Comparison of ENCODE assay signal across 19 cellular contexts in genomic region chr9:137082925-137083290, GRCh38. TPM values are rescaled to one million over a fixed set of nuclear protein-coding genes. Genes with fewer than 3 reads are reported as not detected.
DNase-seq lines count a peak whose midpoint lies in the region; ATAC-seq, FAIRE-seq and TF ChIP-seq lines count a peak whose summit lies in the region.
"Had no signal": no experiment of that assay in that cellular context is flagged by ENCODE, and none has a peak within 500 bp of the region (broad histone marks: within the 10 kb centered on the region; RNA-seq: fewer than 3 reads in every experiment).

No MANE protein-coding gene starts in this region.

- no peak for TF ChIP-seq EP300 in GM12878 (IDR thresholded peaks at IDR 0.05; ENCODE audit: borderline replicate concordance in 1 of 2, control insufficient read depth in 1 of 2, low read depth in 2 of 2, low read length in 2 of 2)

- no TSS peak for BruUV-seq in GM12878 (replicated peaks; lab: Mats Ljungman, UMichigan)

- no peaks in the 10 kb centered on the region for H3K27me3 Mint-ChIP-seq in activated CD4-positive, alpha-beta memory T cell treated with anti-CD3 and anti-CD28 coated beads, Interleukin-2, amount 10 ng/mL, durations not matched to agents 7 days and 5 days
- H3K27me3 Mint-ChIP-seq: activated naive CD8-positive, alpha-beta T cell treated with anti-CD3 and anti-CD28 coated beads, Interleukin-2, amount 10 ng/mL, durations not matched to agents 7 days and 5 days had no signal

- H3K27me3 ChIP-seq in NT2/D1 (ENCODE audit: insufficient read depth, insufficient read length) (peaks cover 5% of the 10 kb centered on the region), GM12878 (replicated peaks in 1 of 2; ENCODE audit: control insufficient read depth in 2 of 2, insufficient read depth in 2 of 2, low read length in 1 of 2) (no peaks in the 10 kb centered on the region)
- H3K27me3 ChIP-seq: heart left ventricle had no signal

- DNase-seq in NT2/D1 (ENCODE audit: low read depth, low spot score) (no peak), GM12878 (ENCODE audit: low read depth, low spot score) (no peak), myocyte (ENCODE audit: low read depth) (peak; percentile 20), globus pallidus (ENCODE audit: low spot score) (no peak), kidney (no peak), SIG-M5 (lab: John Stamatoyannopoulos, UW) (no peak)
- DNase-seq in activated CD4-positive, alpha-beta memory T cell treated with anti-CD3 and anti-CD28 coated beads, Interleukin-2, amount 10 ng/mL, durations not matched to agents 7 days and 5 days: no peak
- DNase-seq: activated CD4-positive, alpha-beta T cell treated with anti-CD3 and anti-CD28 coated beads, Interleukin-2, amount 50 U/mL, for 1 hour; activated naive CD8-positive, alpha-beta T cell treated with anti-CD3 and anti-CD28 coated beads, Interleukin-2, amount 10 ng/mL, durations not matched to agents 7 days and 5 days; Caco-2; Kasumi-1; NCI-H187; stimulated activated CD4-positive, alpha-beta T cell treated with anti-CD3 and anti-CD28 coated beads, Interleukin-12 subunit alpha, Interleukin-12 subunit beta, amount 100 ng/mL, for 4 hours had no signal

- H3K9ac ChIP-seq in NT2/D1 (ENCODE audit: insufficient read length, low read depth): peak overlapping the region; percentile 57
- no peak overlapping the region for H3K9ac ChIP-seq in GM12878 (ENCODE audit: control insufficient read depth, insufficient read depth, low read length)
- H3K9ac ChIP-seq in kidney (ENCODE audit: low read length in 2 of 2): no peak overlapping the region

- H3K36me3 ChIP-seq in NT2/D1 (ENCODE audit: insufficient read depth, insufficient read length, low read length): peaks cover 36% of the 10 kb centered on the region
- H3K36me3 ChIP-seq in GM12878 (ENCODE audit: control insufficient read depth in 2 of 2, insufficient read depth in 2 of 2, low read length in 1 of 2): peaks cover 0 to 5% of the 10 kb centered on the region in 2 experiments; a peak in 3 of 4 replicates
- peaks cover 6 to 14% of the 10 kb centered on the region in 2 donors for H3K36me3 ChIP-seq in kidney (ENCODE audit: control insufficient read depth in 1 of 2, insufficient read depth in 2 of 2, low read length in 2 of 2)

- CTCF ChIA-PET in GM12878 (lab: Yijun Ruan, JAX): interaction anchor here (1.2 to 5.0 kb wide), 4 partner anchors 13 to 154 kb away, joined by 3 to 80 read pairs (median 8); partner anchors contain the start of gene SAPCD2
- CTCF ChIA-PET in activated CD4-positive, alpha-beta memory T cell treated with anti-CD3 and anti-CD28 coated beads, Interleukin-2, amount 10 ng/mL, durations not matched to agents 7 days and 5 days (lab: Charles Lee): interaction anchor here (1.0 to 1.2 kb wide), 2 partner anchors 13 to 15 kb away, joined by 3 to 4 read pairs; no protein-coding TSS in a partner anchor

- TF ChIP-seq CTCF in 22Rv1 (IDR thresholded peaks at IDR 0.05) (no peak), GM12878 (IDR thresholded peaks at IDR 0.05 in 2 of 3, conservative IDR thresholded peaks at IDR 0.05 in 1 of 3; ENCODE audit: control insufficient read depth in 2 of 3, extremely low read depth in 1 of 3, insufficient read depth in 1 of 3, low read depth in 3 of 3, low read length in 3 of 3) (no peak), kidney (IDR thresholded peaks at IDR 0.05; ENCODE audit: borderline replicate concordance, extremely low read depth, insufficient read depth) (no peak)

- RAD21 ChIA-PET in GM12878 (lab: Charles Lee; ENCODE audit: unreplicated experiment): interaction anchor here (0.7 to 2.1 kb wide), 4 partner anchors 11 to 15 kb away, joined by 3 to 8 read pairs (median 6); partner anchors contain the start of gene SAPCD2

- no peak overlapping the region for H3K4me2 ChIP-seq in GM12878 (ENCODE audit: control insufficient read depth, insufficient read depth)

- no peak for TF ChIP-seq RAD21 in GM12878 (IDR thresholded peaks at IDR 0.05; ENCODE audit: insufficient read depth, low read depth, low read length)

- SMC1A ChIA-PET in GM12878 (lab: Charles Lee; ENCODE audit: uncharacterized antibody, unreplicated experiment): interaction anchor here (1.7 to 1.9 kb wide), 2 partner anchors 13 kb away, joined by 8 read pairs; partner anchors contain the start of gene SAPCD2

- no peak for ATAC-seq in GM12878
- ATAC-seq: heart left ventricle had no signal

- H3K4me1 ChIP-seq in NT2/D1 (ENCODE audit: insufficient read depth, insufficient read length) (peaks cover 23% of the 10 kb centered on the region), GM12878 (ENCODE audit: control insufficient read depth, insufficient read depth, low read length) (peaks cover 33% of the 10 kb centered on the region), kidney (ENCODE audit: control insufficient read depth in 1 of 2, insufficient read depth in 1 of 2, low read depth in 1 of 2, low read length in 2 of 2) (peaks cover 0 to 15% of the 10 kb centered on the region in 2 donors)

- WGBS in GM12878 (ENCODE audit: insufficient coverage, insufficient replicate concordance, low lambda C conversion rate, missing lambda C conversion rate): 39% methylated on average over 8 of the region's 8 CpGs

- in situ Hi-C loops in GM12878 (cut with MboI): no loop called here

- H4K20me1 ChIP-seq in GM12878 (ENCODE audit: control insufficient read depth, insufficient read depth): no peaks in the 10 kb centered on the region; the same call in 1 of the 2 replicates

- H3K27ac ChIP-seq in 22Rv1 (peak overlapping the region; percentile 99), GM12878 (ENCODE audit: control insufficient read depth, insufficient read depth) (peak overlapping the region; percentile 54; the same call in 1 of the 2 replicates), kidney (ENCODE audit: low read depth in 2 of 2, low read length in 2 of 2) (no peak overlapping the region)

- no peak for FAIRE-seq in GM12878 (lab: Jason Lieb, UNC)
- no peak for FAIRE-seq in kidney (lab: Jason Lieb, UNC)

- no peaks in the 10 kb centered on the region for H3K9me3 ChIP-seq in NT2/D1 (ENCODE audit: insufficient read depth, low read length)
- H3K9me3 ChIP-seq in GM12878 (replicated peaks; ENCODE audit: control insufficient read depth, insufficient read depth, low read length): no peaks in the 10 kb centered on the region
- no peaks in the 10 kb centered on the region for H3K9me3 ChIP-seq in kidney (ENCODE audit: control insufficient read depth in 1 of 2, low read length in 2 of 2)
- H3K9me3 ChIP-seq: Caco-2, heart left ventricle had no signal

- H3K4me3 Mint-ChIP-seq in activated CD4-positive, alpha-beta memory T cell treated with anti-CD3 and anti-CD28 coated beads, Interleukin-2, amount 10 ng/mL, durations not matched to agents 7 days and 5 days: no peak overlapping the region
- H3K4me3 Mint-ChIP-seq: activated naive CD8-positive, alpha-beta T cell treated with anti-CD3 and anti-CD28 coated beads, Interleukin-2, amount 10 ng/mL, durations not matched to agents 7 days and 5 days; T-helper 2 cell treated with Interferon-gamma antibody and Interleukin-4, amounts not matched to agents 5 μg/mL and 100 μg/mL, for 36 hours had no signal

- no peak overlapping the region for H2AFZ ChIP-seq in GM12878 (ENCODE audit: control insufficient read depth, low read depth, low read length)

- no peak overlapping the region for H3K27ac Mint-ChIP-seq in activated CD4-positive, alpha-beta memory T cell treated with anti-CD3 and anti-CD28 coated beads, Interleukin-2, amount 10 ng/mL, durations not matched to agents 7 days and 5 days
- H3K27ac Mint-ChIP-seq: T-helper 2 cell treated with Interferon-gamma antibody and Interleukin-4, amounts not matched to agents 5 μg/mL and 100 μg/mL, for 36 hours had no signal

- POLR2A ChIA-PET in GM12878 (lab: Charles Lee): interaction anchor here (0.7 to 4.6 kb wide), 5 partner anchors 12 to 156 kb away, joined by 3 to 19 read pairs (median 11); partner anchors contain the start of gene SAPCD2
- POLR2A ChIA-PET in activated CD4-positive, alpha-beta memory T cell treated with anti-CD3 and anti-CD28 coated beads, Interleukin-2, amount 10 ng/mL, durations not matched to agents 7 days and 5 days (lab: Charles Lee): interaction anchor here (6.5 kb wide), 1 partner anchor 12 kb away, joined by 87 read pairs; the partner anchor contains the start of gene SAPCD2

- no peaks in the 10 kb centered on the region for H3K9me3 Mint-ChIP-seq in activated CD4-positive, alpha-beta memory T cell treated with anti-CD3 and anti-CD28 coated beads, Interleukin-2, amount 10 ng/mL, durations not matched to agents 7 days and 5 days
- H3K9me3 Mint-ChIP-seq: activated naive CD8-positive, alpha-beta T cell treated with anti-CD3 and anti-CD28 coated beads, Interleukin-2, amount 10 ng/mL, durations not matched to agents 7 days and 5 days; T-helper 2 cell treated with Interferon-gamma antibody and Interleukin-4, amounts not matched to agents 5 μg/mL and 100 μg/mL, for 36 hours had no signal

- H3K36me3 Mint-ChIP-seq in activated CD4-positive, alpha-beta memory T cell treated with anti-CD3 and anti-CD28 coated beads, Interleukin-2, amount 10 ng/mL, durations not matched to agents 7 days and 5 days (ENCODE audit: low read depth): peaks cover 27% of the 10 kb centered on the region

- H3K4me1 Mint-ChIP-seq in activated CD4-positive, alpha-beta memory T cell treated with anti-CD3 and anti-CD28 coated beads, Interleukin-2, amount 10 ng/mL, durations not matched to agents 7 days and 5 days: peaks cover 33% of the 10 kb centered on the region

- no peak overlapping the region for H3K4me3 ChIP-seq in NT2/D1 (ENCODE audit: insufficient read length, low read depth)
- no peak overlapping the region for H3K4me3 ChIP-seq in GM12878
- H3K4me3 ChIP-seq in kidney (ENCODE audit: low read length in 2 of 2): no peak overlapping the region
- H3K4me3 ChIP-seq: heart left ventricle had no signal

- intact Hi-C loops in GM12878 (cut with micrococcal nuclease; ENCODE audit: unreplicated experiment) (no loop called here), kidney (cut with DNase I) (no loop called here)

- peaks cover 17% of the 10 kb centered on the region for H3K79me2 ChIP-seq in GM12878 (ENCODE audit: control insufficient read depth, insufficient read depth, low read length)

- TF ChIP-seq POLR2A in GM12878 (IDR thresholded peaks at IDR 0.05; ENCODE audit: low read depth, low read length): no peak

RNA-seq across cellular contexts. Expression of gene MAN1B1, which starts 3.9 kb away (rescaled TPM):
- total RNA-seq in GM12878 (2013; cell fraction: nucleolus; rRNA removed): 99.1 and 110 TPM in 2 replicates
- total RNA-seq in GM12878 (2014; rRNA removed): 27.2 and 34.1 TPM in 2 replicates
- total RNA-seq in GM12878 (2014; rRNA removed; fragmentation: Illumina TruSeq; extraction: Trizol): 16.3 and 21.4 TPM in 2 replicates
- total RNA-seq in GM12878 (2021): 27.1 and 33.3 TPM in 2 replicates
- polyA plus RNA-seq in GM12878 (2011; ENCODE audit: low read depth): 12.4 TPM
- polyA plus RNA-seq in GM12878 (2011; rRNA removed): 23.7 and 31.2 TPM in 2 replicates
- polyA plus RNA-seq in GM12878 (2011; cell fraction: cytosol; rRNA removed): 31.1 and 38.7 TPM in 2 replicates
- 144 and 148 TPM in 2 replicates for polyA plus RNA-seq in GM12878 (2011; cell fraction: nucleus; rRNA removed)
- 27.2 and 31.7 TPM in 2 replicates for polyA plus RNA-seq in GM12878 (2012)
- polyA plus RNA-seq in GM12878 (2014; fragmentation: Illumina TruSeq; extraction: Trizol): 14.8 and 23.5 TPM in 2 replicates
- 1 to 10 TPM in 1 of 2 experiments, under 1 TPM in 1; 0.71 to 2.0 TPM for polyA plus RNA-seq in GM12878 (2014; fragmentation: Nextera tagmentation; extraction: Ambion mirVana)
- polyA plus RNA-seq in GM12878 (2014; rRNA removed): 23.4 and 28.4 TPM in 2 replicates
- polyA plus RNA-seq in GM12878 (2016; fragmentation: Nextera tagmentation; extraction: Ambion mirVana): 10 to 100 TPM; 21.9 to 22.1 TPM
- 46.7 and 53.3 TPM in 2 replicates for polyA minus RNA-seq in GM12878 (2011; rRNA and poly(A)+ RNA removed)
- polyA minus RNA-seq in GM12878 (2011; cell fraction: cytosol; rRNA and poly(A)+ RNA removed): 12.2 and 12.3 TPM in 2 replicates
- polyA minus RNA-seq in GM12878 (2011; cell fraction: nucleus; rRNA and poly(A)+ RNA removed): 43.0 and 58.7 TPM in 2 replicates
- total RNA-seq in myocyte: 75.5 and 76.6 TPM in 2 replicates
- polyA plus RNA-seq in myocyte (2012): 94.6 TPM
- 10 to 100 TPM; 51.4 to 51.9 TPM for total RNA-seq in activated CD4-positive, alpha-beta memory T cell treated with anti-CD3 and anti-CD28 coated beads, Interleukin-2, amount 10 ng/mL, durations not matched to agents 7 days and 5 days
- 63.2 TPM for total RNA-seq in kidney
- 57.3 TPM for polyA plus RNA-seq in kidney (ENCODE audit: insufficient read depth, low read depth, low replicate concordance)

RNA-seq across cellular contexts. Expression of gene UAP1L1, which starts 5.6 kb away (rescaled TPM):
- total RNA-seq in GM12878 (2013; cell fraction: nucleolus; rRNA removed): 40.5 and 46.8 TPM in 2 replicates
- total RNA-seq in GM12878 (2014; rRNA removed) (9.3 and 9.5 TPM in 2 replicates), GM12878 (2014; rRNA removed; fragmentation: Illumina TruSeq; extraction: Trizol) (4.4 and 4.6 TPM in 2 replicates), GM12878 (2021) (14.5 and 15.7 TPM in 2 replicates), myocyte (40.2 and 46.4 TPM in 2 replicates), kidney (12.7 TPM)
- 8.1 TPM for polyA plus RNA-seq in GM12878 (2011; ENCODE audit: low read depth)
- polyA plus RNA-seq in GM12878 (2011; rRNA removed) (5.3 and 6.2 TPM in 2 replicates), GM12878 (2014; fragmentation: Illumina TruSeq; extraction: Trizol) (4.4 and 8.7 TPM in 2 replicates), GM12878 (2014; fragmentation: Nextera tagmentation; extraction: Ambion mirVana) (1 to 10 TPM in 1 of 2 experiments, under 1 TPM in 1; 0.29 to 1.2 TPM), GM12878 (2014; rRNA removed) (12.8 and 13.8 TPM in 2 replicates), GM12878 (2016; fragmentation: Nextera tagmentation; extraction: Ambion mirVana) (1 to 10 TPM; 1.5 to 5.4 TPM), kidney (ENCODE audit: insufficient read depth, low read depth, low replicate concordance) (14.4 TPM)
- polyA plus RNA-seq in GM12878 (2011; cell fraction: cytosol; rRNA removed): 11.5 and 11.7 TPM in 2 replicates
- polyA plus RNA-seq in GM12878 (2011; cell fraction: nucleus; rRNA removed): 80.3 and 92.7 TPM in 2 replicates
- 18.4 and 25.7 TPM in 2 replicates for polyA plus RNA-seq in GM12878 (2012)
- polyA minus RNA-seq in GM12878 (2011; rRNA and poly(A)+ RNA removed): 2.8 and 6.5 TPM in 2 replicates
- polyA minus RNA-seq in GM12878 (2011; cell fraction: cytosol; rRNA and poly(A)+ RNA removed): 2.1 and 5.1 TPM in 2 replicates
- polyA minus RNA-seq in GM12878 (2011; cell fraction: nucleus; rRNA and poly(A)+ RNA removed): 17.6 and 18.0 TPM in 2 replicates
- 34.6 TPM for polyA plus RNA-seq in myocyte (2012)
- 10 to 100 TPM; 20.2 to 21.9 TPM for total RNA-seq in activated CD4-positive, alpha-beta memory T cell treated with anti-CD3 and anti-CD28 coated beads, Interleukin-2, amount 10 ng/mL, durations not matched to agents 7 days and 5 days

RNA-seq across cellular contexts. Expression of gene SAPCD2, which starts 12.6 kb away (rescaled TPM):
- total RNA-seq in GM12878 (2013; cell fraction: nucleolus; rRNA removed): 8.6 and 9.4 TPM in 2 replicates
- total RNA-seq in GM12878 (2014; rRNA removed) (29.3 and 35.2 TPM in 2 replicates), GM12878 (2014; rRNA removed; fragmentation: Illumina TruSeq; extraction: Trizol) (8.2 and 10.7 TPM in 2 replicates), GM12878 (2021) (30.0 and 32.5 TPM in 2 replicates), myocyte (1.9 and 4.7 TPM in 2 replicates), kidney (2.3 TPM)
- polyA plus RNA-seq in GM12878 (2011; ENCODE audit: low read depth): 1.1 TPM
- polyA plus RNA-seq in GM12878 (2011; rRNA removed) (3.7 and 6.7 TPM in 2 replicates), GM12878 (2014; fragmentation: Illumina TruSeq; extraction: Trizol) (2.4 and 6.2 TPM in 2 replicates), GM12878 (2014; fragmentation: Nextera tagmentation; extraction: Ambion mirVana) (1 to 10 TPM; 1.6 to 2.0 TPM), GM12878 (2014; rRNA removed) (26.6 and 30.9 TPM in 2 replicates), GM12878 (2016; fragmentation: Nextera tagmentation; extraction: Ambion mirVana) (1 to 10 TPM; 3.3 to 7.7 TPM), kidney (ENCODE audit: insufficient read depth, low read depth, low replicate concordance) (1.7 TPM)
- polyA plus RNA-seq in GM12878 (2011; cell fraction: cytosol; rRNA removed): 10.4 and 19.8 TPM in 2 replicates
- polyA plus RNA-seq in GM12878 (2011; cell fraction: nucleus; rRNA removed): 21.3 and 25.1 TPM in 2 replicates
- polyA plus RNA-seq in GM12878 (2012): 4.4 and 5.8 TPM in 2 replicates
- 4.2 and 10.7 TPM in 2 replicates for polyA minus RNA-seq in GM12878 (2011; rRNA and poly(A)+ RNA removed)
- 7.2 and 7.8 TPM in 2 replicates for polyA minus RNA-seq in GM12878 (2011; cell fraction: cytosol; rRNA and poly(A)+ RNA removed)
- 4.6 and 11.4 TPM in 2 replicates for polyA minus RNA-seq in GM12878 (2011; cell fraction: nucleus; rRNA and poly(A)+ RNA removed)
- 0.58 TPM for polyA plus RNA-seq in myocyte (2012)
- 10 to 100 TPM; 26.8 to 27.0 TPM for total RNA-seq in activated CD4-positive, alpha-beta memory T cell treated with anti-CD3 and anti-CD28 coated beads, Interleukin-2, amount 10 ng/mL, durations not matched to agents 7 days and 5 days

RNA-seq across cellular contexts. Expression of gene ENTPD2, which starts 29.0 kb away (rescaled TPM):
- 2.4 and 2.8 TPM in 2 replicates for total RNA-seq in GM12878 (2013; cell fraction: nucleolus; rRNA removed)
- total RNA-seq in GM12878 (2014; rRNA removed) (0.05 and 0.40 TPM in 2 replicates), GM12878 (2014; rRNA removed; fragmentation: Illumina TruSeq; extraction: Trizol) (not detected in 2 replicates), GM12878 (2021) (1.4 and 2.0 TPM in 2 replicates), myocyte (0.13 and 0.68 TPM in 2 replicates), kidney (9.3 TPM)
- polyA plus RNA-seq in GM12878 (2011; ENCODE audit: low read depth): 0.47 TPM
- polyA plus RNA-seq in GM12878 (2011; rRNA removed) (0.19 TPM in 1 of 2 replicates, not detected in the other), GM12878 (2014; fragmentation: Illumina TruSeq; extraction: Trizol) (0.18 TPM in 1 of 2 replicates, not detected in the other), GM12878 (2014; fragmentation: Nextera tagmentation; extraction: Ambion mirVana) (under 1 TPM in 1 of 2 experiments, not detected in 1; 0.15 TPM), GM12878 (2014; rRNA removed) (0.91 and 1.2 TPM in 2 replicates), GM12878 (2016; fragmentation: Nextera tagmentation; extraction: Ambion mirVana) (1 to 10 TPM; 1.5 to 1.8 TPM), kidney (ENCODE audit: insufficient read depth, low read depth, low replicate concordance) (5.5 TPM)
- polyA plus RNA-seq in GM12878 (2011; cell fraction: cytosol; rRNA removed): 0.22 and 0.43 TPM in 2 replicates
- 2.8 and 3.3 TPM in 2 replicates for polyA plus RNA-seq in GM12878 (2011; cell fraction: nucleus; rRNA removed)
- polyA plus RNA-seq in GM12878 (2012): 1.8 and 4.3 TPM in 2 replicates
- not detected in 2 replicates for polyA minus RNA-seq in GM12878 (2011; rRNA and poly(A)+ RNA removed)
- not detected in 2 replicates for polyA minus RNA-seq in GM12878 (2011; cell fraction: cytosol; rRNA and poly(A)+ RNA removed)
- polyA minus RNA-seq in GM12878 (2011; cell fraction: nucleus; rRNA and poly(A)+ RNA removed): 0.36 TPM in 1 of 2 replicates, not detected in the other
- 0.05 TPM for polyA plus RNA-seq in myocyte (2012)
- under 1 TPM; 0.15 to 0.40 TPM for total RNA-seq in activated CD4-positive, alpha-beta memory T cell treated with anti-CD3 and anti-CD28 coated beads, Interleukin-2, amount 10 ng/mL, durations not matched to agents 7 days and 5 days
- total RNA-seq: activated naive CD8-positive, alpha-beta T cell treated with anti-CD3 and anti-CD28 coated beads, Interleukin-2, amount 10 ng/mL, durations not matched to agents 7 days and 5 days; epithelial cell of proximal tubule; NCI-H460; subcutaneous adipose tissue had no signal

RNA-seq across cellular contexts. Expression of gene DPP7, which starts 31.6 kb away (rescaled TPM):
- 114 and 118 TPM in 2 replicates for total RNA-seq in GM12878 (2013; cell fraction: nucleolus; rRNA removed)
- 164 and 177 TPM in 2 replicates for total RNA-seq in GM12878 (2014; rRNA removed)
- 64.3 and 71.9 TPM in 2 replicates for total RNA-seq in GM12878 (2014; rRNA removed; fragmentation: Illumina TruSeq; extraction: Trizol)
- 227 and 245 TPM in 2 replicates for total RNA-seq in GM12878 (2021)
- 21.4 TPM for polyA plus RNA-seq in GM12878 (2011; ENCODE audit: low read depth)
- polyA plus RNA-seq in GM12878 (2011; rRNA removed): 35.2 and 84.8 TPM in 2 replicates
- polyA plus RNA-seq in GM12878 (2011; cell fraction: cytosol; rRNA removed): 104 and 181 TPM in 2 replicates
- polyA plus RNA-seq in GM12878 (2011; cell fraction: nucleus; rRNA removed): 1,163 and 1,192 TPM in 2 replicates
- polyA plus RNA-seq in GM12878 (2012): 161 and 188 TPM in 2 replicates
- 9.2 and 24.8 TPM in 2 replicates for polyA plus RNA-seq in GM12878 (2014; fragmentation: Illumina TruSeq; extraction: Trizol)
- 10 to 100 TPM in 1 of 2 experiments, under 1 TPM in 1; 0.68 to 10.0 TPM for polyA plus RNA-seq in GM12878 (2014; fragmentation: Nextera tagmentation; extraction: Ambion mirVana)
- 225 and 260 TPM in 2 replicates for polyA plus RNA-seq in GM12878 (2014; rRNA removed)
- polyA plus RNA-seq in GM12878 (2016; fragmentation: Nextera tagmentation; extraction: Ambion mirVana): 100 to 1,000 TPM; 128 to 150 TPM
- polyA minus RNA-seq in GM12878 (2011; rRNA and poly(A)+ RNA removed): 34.5 and 75.5 TPM in 2 replicates
- 51.9 and 52.8 TPM in 2 replicates for polyA minus RNA-seq in GM12878 (2011; cell fraction: cytosol; rRNA and poly(A)+ RNA removed)
- polyA minus RNA-seq in GM12878 (2011; cell fraction: nucleus; rRNA and poly(A)+ RNA removed): 76.9 and 111 TPM in 2 replicates
- total RNA-seq in myocyte: 132 and 142 TPM in 2 replicates
- 178 TPM for polyA plus RNA-seq in myocyte (2012)
- 100 to 1,000 TPM; 253 to 257 TPM for total RNA-seq in activated CD4-positive, alpha-beta memory T cell treated with anti-CD3 and anti-CD28 coated beads, Interleukin-2, amount 10 ng/mL, durations not matched to agents 7 days and 5 days
- 164 TPM for total RNA-seq in kidney
- 205 TPM for polyA plus RNA-seq in kidney (ENCODE audit: insufficient read depth, low read depth, low replicate concordance)

Comparison
In these comparisons a context has a peak if more than half of its experiments do, and no peak if none do; other contexts are left out.
1. H3K27ac ChIP-seq: peak in 22Rv1 (single experiment) and GM12878 (single experiment); none in kidney (0 of 2).